Comparison of ENCODE assay signal across 14 cellular contexts in genomic region chr4:17642404-17642783, GRCh38. TPM values are rescaled to one million over a fixed set of nuclear protein-coding genes. Genes with fewer than 3 reads are reported as not detected.
DNase-seq lines count a peak whose midpoint lies in the region; ATAC-seq and TF ChIP-seq lines count a peak whose summit lies in the region.
"Had no signal": no experiment of that assay in that cellular context is flagged by ENCODE, and none has a peak within 500 bp of the region (broad histone marks: within the 10 kb centered on the region; RNA-seq: fewer than 3 reads in every experiment).

No MANE protein-coding gene starts in this region.

- ATAC-seq in GM21825 (IDR thresholded peaks at IDR 0.05; ENCODE audit: unreplicated experiment), result no peak

- no peak for TF ChIP-seq CTCF in GM20000 (IDR thresholded peaks at IDR 0.05; ENCODE audit: extremely low read depth, missing control alignments)
- TF ChIP-seq CTCF in parathyroid adenoma (IDR thresholded peaks at IDR 0.05), result no peak

- no peaks in the 10 kb centered on the region for H3K4me1 Mint-ChIP-seq in activated T-cell treated with anti-CD3 and anti-CD28 coated beads, Interleukin-2, amount 50 U/mL, for 24 hours (ENCODE audit: low read depth)

- H3K27me3 ChIP-seq in iPS-15b (ENCODE audit: control insufficient read depth, insufficient read depth, low read length) (peaks cover 9% of the 10 kb centered on the region), parathyroid adenoma (ENCODE audit: control insufficient read depth, insufficient read depth, low read length) (no peaks in the 10 kb centered on the region)

- DNase-seq in activated T-cell treated with anti-CD3 and anti-CD28 coated beads, Interleukin-2, amount 50 U/mL, for 24 hours, result no peak
- no peak for DNase-seq in activated T-cell treated with anti-CD3 and anti-CD28 coated beads for 4 hours
- DNase-seq in GM20000 (ENCODE audit: low spot score), result peak; percentile 26
- no peak for DNase-seq in ureter (ENCODE audit: low spot score)
- no peak for DNase-seq in NCI-H2196 (lab: John Stamatoyannopoulos, UW; ENCODE audit: unreplicated experiment)
- DNase-seq: 8988T; AML-193; C1 segment of cervical spinal cord; CD4-positive, alpha-beta T cell; DMS79 had no signal

- H3K36me3 ChIP-seq in iPS-15b (ENCODE audit: control insufficient read depth, insufficient read depth, low read length) (peaks cover 2% of the 10 kb centered on the region), parathyroid adenoma (ENCODE audit: control insufficient read depth, insufficient read depth, low read length) (no peaks in the 10 kb centered on the region)

- H3K4me3 Mint-ChIP-seq in activated T-cell treated with anti-CD3 and anti-CD28 coated beads, Interleukin-2, amount 50 U/mL, for 24 hours, result no peak overlapping the region
- H3K4me3 Mint-ChIP-seq: CD4-positive, alpha-beta T cell had no signal

- H3K27me3 Mint-ChIP-seq in activated T-cell treated with anti-CD3 and anti-CD28 coated beads, Interleukin-2, amount 50 U/mL, for 24 hours, result peaks cover 2% of the 10 kb centered on the region
- H3K27me3 Mint-ChIP-seq: CD4-positive, alpha-beta T cell had no signal

- peak overlapping the region; percentile 81 for H3K27ac ChIP-seq in parathyroid adenoma
- H3K27ac ChIP-seq: GM23248 had no signal

- H3K79me2 ChIP-seq in parathyroid adenoma, result no peaks in the 10 kb centered on the region

- peak overlapping the region; percentile 37 for H3K27ac Mint-ChIP-seq in activated T-cell treated with anti-CD3 and anti-CD28 coated beads, Interleukin-2, amount 50 U/mL, for 24 hours
- H3K27ac Mint-ChIP-seq: CD4-positive, alpha-beta T cell had no signal

- no peaks in the 10 kb centered on the region for H3K4me1 ChIP-seq in iPS-15b (ENCODE audit: control insufficient read depth, insufficient read depth, low read length)
- H3K4me1 ChIP-seq in parathyroid adenoma, result peaks cover 2% of the 10 kb centered on the region

- H3K4me3 ChIP-seq in iPS-15b (ENCODE audit: low read depth, low read length) (peak overlapping the region; percentile 41), parathyroid adenoma (ENCODE audit: low read depth, low read length) (no peak overlapping the region)
- H3K4me3 ChIP-seq: GM23248 had no signal

- H3K9ac ChIP-seq in iPS-15b (ENCODE audit: low read depth, low read length) (no peak overlapping the region), parathyroid adenoma (no peak overlapping the region)
- H3K9ac ChIP-seq: GM23248 had no signal

- no peaks in the 10 kb centered on the region for H3K9me3 Mint-ChIP-seq in activated T-cell treated with anti-CD3 and anti-CD28 coated beads, Interleukin-2, amount 50 U/mL, for 24 hours
- H3K9me3 Mint-ChIP-seq: CD4-positive, alpha-beta T cell had no signal

- H3K9me3 ChIP-seq in iPS-15b (ENCODE audit: control insufficient read depth, insufficient read depth, low read length), result no peaks in the 10 kb centered on the region
- H3K9me3 ChIP-seq in parathyroid adenoma (ENCODE audit: control insufficient read depth, low read length), result no peaks in the 10 kb centered on the region

- H2AFZ ChIP-seq in parathyroid adenoma, result no peak overlapping the region
- H2AFZ ChIP-seq: GM23248 had no signal

- H3K4me2 ChIP-seq in parathyroid adenoma (ENCODE audit: low read length), result no peak overlapping the region

- H3K36me3 Mint-ChIP-seq in activated T-cell treated with anti-CD3 and anti-CD28 coated beads, Interleukin-2, amount 50 U/mL, for 24 hours (ENCODE audit: low read depth), result peaks cover 41% of the 10 kb centered on the region

RNA-seq across cellular contexts. Expression of gene MED28, which starts 28.0 kb away (rescaled TPM):
- total RNA-seq in ureter, result 39.1 TPM
